Comparison of ENCODE assay signal across 6 cellular contexts in genomic region chr11:112730591-112730990, GRCh38.
"Had no signal": no experiment of that assay in that cellular context is flagged by ENCODE, and none has a peak within 500 bp of the region (broad histone marks: within the 10 kb centered on the region; RNA-seq: fewer than 3 reads in every experiment).

No MANE protein-coding gene starts in this region.

- H3K36me3 Mint-ChIP-seq: IgD-negative memory B cell had no signal

- DNase-seq: GM23248, GOT3, H7 had no signal

- H3K9ac ChIP-seq: GM23248 had no signal

- H3K27ac Mint-ChIP-seq: IgD-negative memory B cell had no signal

- H3K36me3 ChIP-seq: HAP-1 had no signal

- H3K4me1 ChIP-seq: HAP-1 had no signal

- H2AFZ ChIP-seq: GM23248 had no signal

- H3K9me3 ChIP-seq: HAP-1 had no signal

- H3K27ac ChIP-seq: GM23248 had no signal

- ATAC-seq: HCT116 had no signal

- H3K4me3 ChIP-seq: GM23248, HAP-1 had no signal

- H3K4me3 Mint-ChIP-seq: IgD-negative memory B cell had no signal

- H3K4me1 Mint-ChIP-seq: IgD-negative memory B cell had no signal
